In genomic region chr13:47374741-47375140, GRCh38 we compare ENCODE assay signal across 11 cellular contexts.
"Had no signal": no experiment of that assay in that cellular context is flagged by ENCODE, and none has a peak within 500 bp of the region (broad histone marks: within the 10 kb centered on the region; RNA-seq: fewer than 3 reads in every experiment).

No MANE protein-coding gene starts in this region.

- ATAC-seq: GM23338, HCT116 had no signal

- H2AFZ ChIP-seq: GM23248, GM23338 had no signal

- H3K4me2 ChIP-seq: GM23338 had no signal

- FAIRE-seq: H1, H54 had no signal

- H3K36me3 ChIP-seq: HAP-1 had no signal

- H3K27ac Mint-ChIP-seq: GM23338, H9, HFFc6 had no signal

- DNase-seq: GM23248, GOT3, H7, H9, HCEC 1CT, HFFc6 had no signal

- H3K9ac ChIP-seq: GM23248 had no signal

- H3K4me3 ChIP-seq: GM23248, GM23338, HAP-1 had no signal

- H3K4me3 Mint-ChIP-seq: GM23338, H9, HFFc6 had no signal

- H3K4me1 ChIP-seq: HAP-1 had no signal

- H3K27ac ChIP-seq: GM23248 had no signal
